In genomic region chr14:68977137-68977740, GRCh38 we compare ENCODE assay signal across 8 cellular contexts. TPM values are rescaled to one million over a fixed set of nuclear protein-coding genes. Genes with fewer than 3 reads are reported as not detected.
DNase-seq lines count a peak whose midpoint lies in the region; ATAC-seq, FAIRE-seq and TF ChIP-seq lines count a peak whose summit lies in the region.

No MANE protein-coding gene starts in this region.

- H3K27me3 ChIP-seq in IMR-90 (ENCODE audit: control insufficient read depth, insufficient read depth, low read length) (no peaks in the 10 kb centered on the region), mammary epithelial cell (ENCODE audit: insufficient read depth, low read length) (no peaks in the 10 kb centered on the region), vagina (no peaks in the 10 kb centered on the region)

- no peak for TF ChIP-seq CTCF in A549 (IDR thresholded peaks at IDR 0.05)
- TF ChIP-seq CTCF in IMR-90 (conservative IDR thresholded peaks at IDR 0.05; ENCODE audit: low read depth, low read length), result no peak
- no peak for TF ChIP-seq CTCF in mammary epithelial cell (conservative IDR thresholded peaks at IDR 0.05 in 1 of 2, IDR thresholded peaks at IDR 0.05 in 1 of 2; ENCODE audit: extremely low read depth in 1 of 2, insufficient read depth in 1 of 2, low read depth in 1 of 2, low read length in 2 of 2)
- no peak for TF ChIP-seq CTCF in vagina (IDR thresholded peaks at IDR 0.05)

- H3K36me3 ChIP-seq in IMR-90 (ENCODE audit: control insufficient read depth, insufficient read depth, low read length), result peaks cover 42% of the 10 kb centered on the region
- H3K36me3 ChIP-seq in mammary epithelial cell (ENCODE audit: insufficient read depth, low read length), result peaks cover 31% of the 10 kb centered on the region
- peaks cover 55% of the 10 kb centered on the region for H3K36me3 ChIP-seq in mesodermal cell (ENCODE audit: control insufficient read depth, insufficient read depth, low read length)
- no peaks in the 10 kb centered on the region for H3K36me3 ChIP-seq in vagina

- peaks cover 40% of the 10 kb centered on the region for H3K9me1 ChIP-seq in IMR-90 (ENCODE audit: insufficient read depth, low read length)

- peaks cover 86% of the 10 kb centered on the region for H3K79me2 ChIP-seq in mammary epithelial cell (ENCODE audit: insufficient read depth, low read length)

- H3K14ac ChIP-seq in IMR-90 (replicated peaks; ENCODE audit: low read depth, low read length), result peak overlapping the region; percentile 99

- BruUV-seq in IMR-90 (replicated peaks; lab: Mats Ljungman, UMichigan) (TSS peak; percentile 35), mammary epithelial cell (replicated peaks; lab: Mats Ljungman, UMichigan) (TSS peak; percentile 58)

- peak overlapping the region; percentile 99 for H3K4ac ChIP-seq in IMR-90 (ENCODE audit: low read depth, low read length)

- H3K9ac ChIP-seq in IMR-90 (ENCODE audit: low read depth, low read length), result peak overlapping the region; percentile 100
- H3K9ac ChIP-seq in mammary epithelial cell (ENCODE audit: insufficient read depth, low read length), result peak overlapping the region; percentile 74

- H3K23ac ChIP-seq in IMR-90 (ENCODE audit: low read depth, low read length), result peak overlapping the region; percentile 99

- dilution Hi-C loops in IMR-90 (cut with HindIII; ENCODE audit: low sequenced_read_pairs, unreplicated experiment), result no loop called here
- dilution Hi-C loops in mammary epithelial cell (cut with HindIII; ENCODE audit: low sequenced_read_pairs), result no loop called here

- peak overlapping the region; percentile 99 for H2AK5ac ChIP-seq in IMR-90 (ENCODE audit: low read depth, low read length)

- H2AFZ ChIP-seq in IMR-90 (replicated peaks; ENCODE audit: low read length, poor library complexity) (peak overlapping the region; percentile 38), mammary epithelial cell (ENCODE audit: low read depth, low read length) (no peak overlapping the region)

- H3K4me3 ChIP-seq in A549, result peak overlapping the region; percentile 98
- peak overlapping the region; percentile 71 for H3K4me3 ChIP-seq in IMR-90 (ENCODE audit: insufficient read depth, low read depth, low read length)
- H3K4me3 ChIP-seq in mammary epithelial cell (replicated peaks in 1 of 3; ENCODE audit: insufficient read depth in 1 of 3, low read depth in 2 of 3, low read length in 3 of 3), result peak overlapping the region; percentile 86 to 96 (median 96)
- H3K4me3 ChIP-seq in mesodermal cell (ENCODE audit: extremely low read depth, insufficient read depth, low read length, poor library complexity, severe bottlenecking), result peak overlapping the region; percentile 97
- peak overlapping the region; percentile 75 to 86 for H3K4me3 ChIP-seq in vagina

- H4K20me1 ChIP-seq in IMR-90 (ENCODE audit: insufficient read depth, low read length) (peaks cover 57% of the 10 kb centered on the region), mammary epithelial cell (ENCODE audit: insufficient read depth, low read length) (peaks cover 3% of the 10 kb centered on the region)

- H3K4me1 ChIP-seq in A549 (peaks cover 57% of the 10 kb centered on the region), IMR-90 (ENCODE audit: control insufficient read depth, insufficient read depth, low read length) (peaks cover 50% of the 10 kb centered on the region), mammary epithelial cell (ENCODE audit: insufficient read depth, low read length) (peaks cover 63% of the 10 kb centered on the region), mesodermal cell (ENCODE audit: control insufficient read depth, insufficient read depth, low read length, poor library complexity, severe bottlenecking) (peaks cover 64% of the 10 kb centered on the region), vagina (peaks cover 53% of the 10 kb centered on the region)

- peak overlapping the region; percentile 87 for H2BK20ac ChIP-seq in IMR-90 (ENCODE audit: low read depth, low read length)

- no peak for FAIRE-seq in A549 (lab: Jason Lieb, UNC)

- peak overlapping the region; percentile 99 for H2AK9ac ChIP-seq in IMR-90 (replicated peaks; ENCODE audit: low read depth, low read length, poor library complexity)

- peaks cover 17 to 67% of the 10 kb centered on the region in 2 experiments; a peak in 3 of 4 replicates for H3K79me1 ChIP-seq in IMR-90 (ENCODE audit: low read depth in 1 of 2, low read length in 2 of 2)

- no peak for TF ChIP-seq RAD21 in A549 (conservative IDR thresholded peaks at IDR 0.05 in 1 of 2, IDR thresholded peaks at IDR 0.05 in 1 of 2)
- TF ChIP-seq RAD21 in IMR-90 (IDR thresholded peaks at IDR 0.05; ENCODE audit: low read length), result no peak

- H4K5ac ChIP-seq in IMR-90 (ENCODE audit: low read depth, low read length), result peak overlapping the region; percentile 99

- peak overlapping the region; percentile 100 for H3K56ac ChIP-seq in IMR-90 (ENCODE audit: extremely low read depth, insufficient read depth, low read length)

- TF ChIP-seq POLR2A in A549 (IDR thresholded peaks at IDR 0.05; ENCODE audit: low read length) (no peak), IMR-90 (IDR thresholded peaks at IDR 0.05; ENCODE audit: low read depth, low read length) (no peak), vagina (IDR thresholded peaks at IDR 0.05) (no peak)

- H2BK120ac ChIP-seq in IMR-90 (ENCODE audit: low read depth, low read length), result peak overlapping the region; percentile 97

- H3K4me2 ChIP-seq in A549, result peak overlapping the region; percentile 79
- peak overlapping the region; percentile 97 for H3K4me2 ChIP-seq in IMR-90 (ENCODE audit: low read depth, low read length)
- peak overlapping the region; percentile 85 for H3K4me2 ChIP-seq in mammary epithelial cell (ENCODE audit: insufficient read depth, low read depth, low read length)

- peak overlapping the region; percentile 98 to 99 for H4K8ac ChIP-seq in IMR-90 (ENCODE audit: low read depth in 2 of 2, low read length in 2 of 2)

- H4K91ac ChIP-seq in IMR-90 (ENCODE audit: insufficient read depth, low read depth, low read length), result peak overlapping the region; percentile 100

- H3K18ac ChIP-seq in IMR-90 (ENCODE audit: low read depth, low read length), result peak overlapping the region; percentile 99

- no peak for TF ChIP-seq EP300 in A549 (IDR thresholded peaks at IDR 0.05)

- intact Hi-C loops in IMR-90 (cut with micrococcal nuclease), result loop anchor here (2.0 to 5.0 kb wide), 2 partner anchors 36 to 115 kb away; no protein-coding TSS in a partner anchor
- intact Hi-C loops in mammary epithelial cell (cut with micrococcal nuclease), result loop anchor here (1.0 kb wide), 4 partner anchors 26 to 124 kb away; no protein-coding TSS in a partner anchor
- intact Hi-C loops in vagina (cut with DNase I), result loop anchor here (5.0 to 10.0 kb wide), 4 partner anchors 40 to 110 kb away; no protein-coding TSS in a partner anchor

- 29% methylated on average over 9 of the region's 9 CpGs for WGBS in A549 (ENCODE audit: missing lambda C conversion rate)
- WGBS in IMR-90 (ENCODE audit: extremely low coverage in 2 of 2, insufficient read length in 1 of 2), 2 experiments, result 0% methylated on average over 1 of the region's 9 CpGs; no CpG with 5 or more reads in 1 of the 2 experiments
- 1% methylated on average over 9 of the region's 9 CpGs for WGBS in mammary epithelial cell (ENCODE audit: low coverage, missing lambda C conversion rate)
- WGBS in mesodermal cell (ENCODE audit: insufficient coverage in 2 of 2), 2 experiments, result 4 to 11% methylated on average over 4 of the region's 9 CpGs

- H2BK15ac ChIP-seq in IMR-90 (ENCODE audit: low read depth, low read length), result peak overlapping the region; percentile 98

- peak overlapping the region; percentile 98 for H2BK5ac ChIP-seq in IMR-90 (ENCODE audit: low read depth, low read length, poor library complexity, severe bottlenecking)

- POLR2A ChIA-PET in A549 (lab: Yijun Ruan, JAX) (interaction anchor here (0.8 to 1.3 kb wide), 6 partner anchors 24 to 92 kb away, joined by 3 to 5 read pairs (median 4); no protein-coding TSS in a partner anchor), IMR-90 (lab: Charles Lee; ENCODE audit: unreplicated experiment) (interaction anchor here (0.6 to 3.4 kb wide), 15 partner anchors 10 to 645 kb away, joined by 3 to 11 read pairs (median 4); no protein-coding TSS in a partner anchor)

- H3K27ac ChIP-seq in A549 (peak overlapping the region; percentile 96 to 99), IMR-90 (ENCODE audit: insufficient read depth, low read length) (peak overlapping the region; percentile 98), mammary epithelial cell (ENCODE audit: insufficient read depth, low read depth, low read length) (peak overlapping the region; percentile 81), mesodermal cell (ENCODE audit: low read depth, low read length, severe bottlenecking) (peak overlapping the region; percentile 95), vagina (peak overlapping the region; percentile 96)

- ATAC-seq in A549 (no peak; a peak in 1 of 6 replicates), IMR-90 (ENCODE audit: low read depth) (peak; percentile 5; the same call in 1 of the 2 replicates), HG02884 (IDR thresholded peaks at IDR 0.05; ENCODE audit: unreplicated experiment) (no peak), HG03432 (IDR thresholded peaks at IDR 0.05; ENCODE audit: unreplicated experiment) (no peak)

- in situ Hi-C loops in IMR-90 (cut with MboI; ENCODE audit: low sequenced_read_pairs) (no loop called here), mammary epithelial cell (cut with MboI; ENCODE audit: low sequenced_read_pairs in 2 of 2) (no loop called here)

- H3K9me3 ChIP-seq in A549, result no peaks in the 10 kb centered on the region
- H3K9me3 ChIP-seq in IMR-90 (ENCODE audit: control insufficient read depth, insufficient read depth, low read length), result no peaks in the 10 kb centered on the region
- no peaks in the 10 kb centered on the region for H3K9me3 ChIP-seq in mammary epithelial cell (replicated peaks; ENCODE audit: insufficient read depth, low read length)
- no peaks in the 10 kb centered on the region for H3K9me3 ChIP-seq in mesodermal cell (ENCODE audit: control insufficient read depth, low read length)
- no peaks in the 10 kb centered on the region for H3K9me3 ChIP-seq in vagina

- DNase-seq in A549 (ENCODE audit: low read depth in 1 of 2, low spot score in 1 of 2), result no peak
- DNase-seq in IMR-90, result no peak
- no peak for DNase-seq in mammary epithelial cell
- DNase-seq in vagina (ENCODE audit: extremely low spot score in 2 of 2), result no peak
- DNase-seq in HK-2 (ENCODE audit: unreplicated experiment), result no peak

- CTCF ChIA-PET in A549 (lab: Yijun Ruan, JAX), result interaction anchor here (1.0 to 2.9 kb wide), 16 partner anchors 9 to 130 kb away, joined by 3 to 15 read pairs (median 4); no protein-coding TSS in a partner anchor
- CTCF ChIA-PET in IMR-90 (lab: Yijun Ruan, JAX), result interaction anchor here (0.6 to 2.3 kb wide), 2 partner anchors 69 to 83 kb away, joined by 4 to 5 read pairs; no protein-coding TSS in a partner anchor
- CTCF ChIA-PET in mammary epithelial cell (lab: Charles Lee; ENCODE audit: low non-redundant PET), result interaction anchor here (0.6 kb wide), 1 partner anchor 24 kb away, joined by 8 read pairs; no protein-coding TSS in a partner anchor

RNA-seq across cellular contexts. Expression of gene ACTN1, which starts 1.9 kb away (rescaled TPM):
- polyA plus RNA-seq in A549 (2011; rRNA removed) (207 and 208 TPM in 2 replicates), A549 (2017; fragmentation: RNase III; extraction: RNeasy Plus Mini Kit Qiagen cat#74134 plus additional on column Dnase treatment) (245 to 269 TPM (median 252 TPM) in 3 replicates), IMR-90 (2012; rRNA removed) (766 and 895 TPM in 2 replicates), mammary epithelial cell (813 TPM)
- polyA plus RNA-seq in A549 (2012; cell fraction: cytosol; rRNA removed), result 265 and 286 TPM in 2 replicates
- 559 and 760 TPM in 2 replicates for polyA plus RNA-seq in A549 (2012; cell fraction: nucleus; rRNA removed)
- 580 and 586 TPM in 2 replicates for polyA minus RNA-seq in A549 (2011; rRNA and poly(A)+ RNA removed)
- total RNA-seq in IMR-90 (2012; rRNA removed) (648 and 684 TPM in 2 replicates), mammary epithelial cell (1,000 to 10,000 TPM in 1 of 2 donors, 100 to 1,000 TPM in 1; 841 to 1,322 TPM), vagina (209 TPM)
- 676 and 750 TPM in 2 replicates for polyA plus RNA-seq in IMR-90 (2012; cell fraction: cytosol; rRNA removed)
- polyA plus RNA-seq in IMR-90 (2012; cell fraction: nucleus; rRNA removed; ENCODE audit: low replicate concordance), result 1,803 and 1,926 TPM in 2 replicates
- polyA minus RNA-seq in mammary epithelial cell, result 1,325 TPM
- 357 TPM for polyA plus RNA-seq in mesodermal cell (2013, experiment 1 of 2)
- 310 TPM for polyA plus RNA-seq in mesodermal cell (2013, experiment 2 of 2)
